In genomic region chr3:29649815-29650547, GRCh38 we compare ENCODE assay signal across 12 cellular contexts.
DNase-seq lines count a peak whose midpoint lies in the region; ATAC-seq and TF ChIP-seq lines count a peak whose summit lies in the region.
"Had no signal": no experiment of that assay in that cellular context is flagged by ENCODE, and none has a peak within 500 bp of the region (broad histone marks: within the 10 kb centered on the region; RNA-seq: fewer than 3 reads in every experiment).

No MANE protein-coding gene starts in this region.

- peaks cover 18% of the 10 kb centered on the region for H3K4me1 Mint-ChIP-seq in brain

- no peaks in the 10 kb centered on the region for H3K9me3 ChIP-seq in transverse colon

- no peak for TF ChIP-seq CTCF in brain (conservative IDR thresholded peaks at IDR 0.05)
- TF ChIP-seq CTCF in transverse colon (IDR thresholded peaks at IDR 0.05): no peak

- H3K27me3 Mint-ChIP-seq in brain: peaks cover 3% of the 10 kb centered on the region
- H3K27me3 Mint-ChIP-seq: effector memory CD8-positive, alpha-beta T cell had no signal

- no peak overlapping the region for H3K4me3 ChIP-seq in transverse colon

- intact Hi-C loops in transverse colon (cut with DNase I; ENCODE audit: low total_unique reads): no loop called here

- peaks cover 0 to 2% (median 0%) of the 10 kb centered on the region in 5 experiments for H3K9me3 Mint-ChIP-seq in brain
- H3K9me3 Mint-ChIP-seq: neural crest cell had no signal

- no peaks in the 10 kb centered on the region for H3K27me3 ChIP-seq in transverse colon

- no peak overlapping the region for H3K4me3 Mint-ChIP-seq in brain
- H3K4me3 Mint-ChIP-seq: effector memory CD8-positive, alpha-beta T cell; neural crest cell had no signal

- DNase-seq in SKM-1 treated with dmso at 0.1 percent for 144 hours (lab: John Stamatoyannopoulos, UW; ENCODE audit: unreplicated experiment) (peak; percentile 4), SKM-1 (lab: John Stamatoyannopoulos, UW; ENCODE audit: unreplicated experiment) (no peak), transverse colon (peak; percentile 11), GM03348 (ENCODE audit: low spot score) (no peak)
- DNase-seq in activated CD8-positive, alpha-beta memory T cell treated with anti-CD3 and anti-CD28 coated beads, Interleukin-2, amount 50 U/mL, for 4 hours: no peak
- DNase-seq: effector memory CD8-positive, alpha-beta T cell; WERI-Rb-1 had no signal

- WGBS in transverse colon (ENCODE audit: low coverage in 1 of 2), 2 donors: 68 to 78% methylated on average over 5 to 6 of the region's 6 CpGs

- H3K27ac Mint-ChIP-seq in brain: peak overlapping the region in 3 of 5 experiments; percentile 76 to 93 (median 77)
- H3K27ac Mint-ChIP-seq: effector memory CD8-positive, alpha-beta T cell had no signal

- no peaks in the 10 kb centered on the region for H3K36me3 ChIP-seq in transverse colon
- H3K36me3 ChIP-seq: WERI-Rb-1 had no signal

- no peak for TF ChIP-seq EP300 in transverse colon (IDR thresholded peaks at IDR 0.05; ENCODE audit: low read depth)

- no peaks in the 10 kb centered on the region for H3K36me3 Mint-ChIP-seq in brain

- H3K4me1 ChIP-seq in transverse colon: no peaks in the 10 kb centered on the region

- TF ChIP-seq POLR2A in transverse colon (IDR thresholded peaks at IDR 0.05): no peak

- H3K27ac ChIP-seq in transverse colon: no peak overlapping the region
- H3K27ac ChIP-seq: HL-60, WERI-Rb-1 had no signal

- ATAC-seq in HG03442 (IDR thresholded peaks at IDR 0.05; ENCODE audit: unreplicated experiment) (peak; percentile 80), HG02840 (IDR thresholded peaks at IDR 0.05; ENCODE audit: low FRiP score, unreplicated experiment) (no peak)
- ATAC-seq: effector memory CD8-positive, alpha-beta T cell had no signal

- in situ Hi-C loops in transverse colon (cut with MboI; ENCODE audit: low pct_ligation_motif_present in 1 of 4, low pct_unique_long_range_greater_than_20kb in 1 of 4, low sequenced_read_pairs in 3 of 4): no loop called here

Comparison
In these comparisons a context has a peak if more than half of its experiments do, and no peak if none do; other contexts are left out.
1. DNase-seq: peak in SKM-1 treated with dmso at 0.1 percent for 144 hours (single experiment) and transverse colon (single experiment); none in SKM-1 (single experiment), GM03348 (single experiment) and activated CD8-positive, alpha-beta memory T cell treated with anti-CD3 and anti-CD28 coated beads, Interleukin-2, amount 50 U/mL, for 4 hours (single experiment).